In the genomic region with DNA sequence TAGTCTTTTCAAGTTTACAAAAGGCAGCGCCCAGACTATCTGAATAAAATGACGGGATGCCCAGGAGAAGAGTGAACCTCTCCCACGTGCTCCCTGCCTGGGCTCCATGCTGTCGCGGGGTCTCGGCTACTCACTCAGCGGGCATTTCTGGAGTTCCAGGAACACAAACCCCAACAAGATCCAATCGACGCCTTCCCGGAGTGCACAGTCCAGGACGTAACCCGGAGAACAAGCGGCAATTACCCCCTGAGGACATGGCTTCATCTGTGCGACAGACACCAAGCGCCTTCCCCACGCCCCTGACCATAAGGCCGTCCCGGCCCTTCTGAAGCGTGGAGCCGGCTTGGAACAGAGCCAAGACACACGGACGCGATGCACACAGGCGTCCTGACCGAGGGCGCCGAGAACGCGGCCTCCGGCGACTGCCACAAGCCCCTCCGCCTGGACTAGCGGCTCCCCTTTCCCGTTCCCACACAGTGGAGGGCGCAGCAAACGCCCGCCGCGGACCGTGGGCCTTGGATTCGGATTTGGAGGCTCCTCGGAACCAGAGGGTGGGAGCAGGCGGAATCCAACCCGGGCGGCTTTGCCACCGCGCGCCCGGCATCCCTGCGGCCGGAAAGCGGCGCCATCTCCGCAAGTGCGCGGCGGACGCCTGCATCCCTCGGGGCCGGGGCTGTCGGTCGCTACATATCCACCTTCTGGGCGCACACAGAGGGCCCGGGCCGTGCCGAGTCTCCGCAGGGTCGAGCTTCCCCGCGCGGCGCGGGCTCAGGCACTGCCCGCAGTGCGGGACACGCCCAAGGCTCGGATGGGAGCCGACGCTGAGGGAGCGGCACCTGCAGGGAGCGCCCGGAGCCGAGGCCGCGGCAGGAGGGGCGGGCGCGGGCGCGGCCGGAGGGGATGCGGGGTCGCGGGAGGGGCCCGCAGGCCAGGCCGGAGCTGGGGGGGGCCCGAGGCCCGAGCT, we compare ENCODE assay signal across 9 cellular contexts. TPM values are rescaled to one million over a fixed set of nuclear protein-coding genes. Genes with fewer than 3 reads are reported as not detected.
DNase-seq lines count a peak whose midpoint lies in the region; ATAC-seq, FAIRE-seq and TF ChIP-seq lines count a peak whose summit lies in the region.
"Had no signal": no experiment of that assay in that cellular context is flagged by ENCODE, and none has a peak within 500 bp of the region (broad histone marks: within the 10 kb centered on the region; RNA-seq: fewer than 3 reads in every experiment).

No MANE protein-coding gene starts in this region.

- intact Hi-C loops in MCF 10A (cut with micrococcal nuclease) (loop anchor here (1.0 kb wide), 2 partner anchors 89 to 161 kb away; a partner anchor contains a TSS), spleen (cut with DNase I; ENCODE audit: low total_unique reads) (no loop called here)

- TF ChIP-seq POLR2A in spleen (IDR thresholded peaks at IDR 0.05), result no peak

- no peaks in the 10 kb centered on the region for H3K36me3 ChIP-seq in spleen

- H3K9me3 ChIP-seq in spleen, result peaks cover 0 to 4% (median 0%) of the 10 kb centered on the region in 8 donors

- H3K27ac Mint-ChIP-seq in T-cell, result peak overlapping the region in 1 of 2 donors; percentile 48
- H3K27ac Mint-ChIP-seq in MCF 10A (ENCODE audit: low read depth, unreplicated experiment), result no peak overlapping the region

- peak; percentile 4 for DNase-seq in DMS53 treated with DMSO at 0.1 percent for 48 hours (lab: John Stamatoyannopoulos, UW; ENCODE audit: unreplicated experiment)
- DNase-seq in HTR-8/SVneo (ENCODE audit: insufficient read length, low spot score), result peak; percentile 42
- peak in 18 of 34 experiments; percentile 3 to 42 (median 24) for DNase-seq in T-cell
- peak; percentile 30 for DNase-seq in MCF 10A (ENCODE audit: unreplicated experiment)
- peak; percentile 65 for DNase-seq in inferior parietal cortex (ENCODE audit: extremely low spot score)
- peak; percentile 85 for DNase-seq in spleen
- DNase-seq in mesenteric fat pad (ENCODE audit: low spot score), result no peak

- peaks cover 0 to 1% of the 10 kb centered on the region in 2 donors for H3K27me3 Mint-ChIP-seq in T-cell
- no peaks in the 10 kb centered on the region for H3K27me3 Mint-ChIP-seq in MCF 10A (ENCODE audit: insufficient read depth, unreplicated experiment)

- peak overlapping the region; percentile 74 to 98 (median 84) for H3K4me3 ChIP-seq in spleen

- BruUV-seq in MCF 10A (replicated peaks; lab: Mats Ljungman, UMichigan), result no TSS peak

- POLR2A ChIA-PET in T-cell (lab: Charles Lee), result no interaction called here
- POLR2A ChIA-PET in MCF 10A (lab: Yijun Ruan, JAX), result interaction anchor here (0.9 kb wide), 1 partner anchor 90 kb away, joined by 3 read pairs; no protein-coding TSS in a partner anchor

- CTCF ChIA-PET in T-cell (lab: Charles Lee) (interaction anchor here in 1 of 2 donors (0.6 kb wide), 1 partner anchor 66 kb away, joined by 3 read pairs; no protein-coding TSS in a partner anchor), MCF 10A (lab: Yijun Ruan, JAX) (interaction anchor here (0.6 to 1.2 kb wide), 14 partner anchors 8 to 1020 kb away, joined by 3 to 4 read pairs (median 3); no protein-coding TSS in a partner anchor)

- H3K4me1 ChIP-seq in spleen, result peaks cover 7 to 29% (median 26%) of the 10 kb centered on the region in 6 donors

- H3K4me1 Mint-ChIP-seq in T-cell (peaks cover 12 to 23% (median 15%) of the 10 kb centered on the region in 3 donors), MCF 10A (ENCODE audit: insufficient read depth, unreplicated experiment) (no peaks in the 10 kb centered on the region)

- H3K27ac ChIP-seq in spleen, result peak overlapping the region in 5 of 8 donors; percentile 22 to 66 (median 39)
- H3K27ac ChIP-seq: epithelial cell of prostate had no signal

- H3K27me3 ChIP-seq in spleen (replicated peaks in 1 of 7), result peaks cover 0 to 39% (median 6%) of the 10 kb centered on the region in 7 donors

- FAIRE-seq in HTR-8/SVneo (lab: Jason Lieb, UNC), result no peak

- TF ChIP-seq CTCF in MCF 10A (IDR thresholded peaks at IDR 0.05; ENCODE audit: unreplicated experiment), result no peak
- TF ChIP-seq CTCF in spleen (IDR thresholded peaks at IDR 0.05 in 8 of 11, conservative IDR thresholded peaks at IDR 0.05 in 3 of 11), result no peak

- H3K9me3 Mint-ChIP-seq in T-cell (no peaks in the 10 kb centered on the region), MCF 10A (ENCODE audit: unreplicated experiment) (no peaks in the 10 kb centered on the region)

- 6 to 14% (median 7%) methylated on average over 40 to 98 of the region's 98 CpGs for WGBS in spleen, 5 donors

- H3K36me3 Mint-ChIP-seq in T-cell, result no peaks in the 10 kb centered on the region
- no peaks in the 10 kb centered on the region for H3K36me3 Mint-ChIP-seq in MCF 10A (ENCODE audit: insufficient read depth, unreplicated experiment)

- ATAC-seq in GM21360 (IDR thresholded peaks at IDR 0.05; ENCODE audit: unreplicated experiment) (peak; percentile 21), T-cell (replicated peaks in 1 of 4) (peak; percentile 54 to 64 (median 58))

- H3K4me3 Mint-ChIP-seq in T-cell (peak overlapping the region; percentile 80 to 85 (median 84)), MCF 10A (ENCODE audit: unreplicated experiment) (peak overlapping the region; percentile 64)

RNA-seq across cellular contexts. Expression of a gene that starts 0.7 kb away (rescaled TPM):
- total RNA-seq in T-cell, result 10 to 100 TPM in 2 of 5 donors, 1 to 10 TPM in 3; 6.6 to 11.1 (median 9.9) TPM
- total RNA-seq in MCF 10A (2022), result 3.5 and 4.6 TPM in 2 replicates
- total RNA-seq in spleen, result 10 to 100 TPM in 1 of 7 donors, 1 to 10 TPM in 6; 6.5 to 12.6 (median 7.3) TPM
- 1 to 10 TPM; 2.5 to 5.5 (median 2.5) TPM for polyA plus RNA-seq in spleen
- total RNA-seq in mesenteric fat pad, result 19.5 TPM
